Comparison of ENCODE assay signal across 11 cellular contexts in the genomic region with DNA sequence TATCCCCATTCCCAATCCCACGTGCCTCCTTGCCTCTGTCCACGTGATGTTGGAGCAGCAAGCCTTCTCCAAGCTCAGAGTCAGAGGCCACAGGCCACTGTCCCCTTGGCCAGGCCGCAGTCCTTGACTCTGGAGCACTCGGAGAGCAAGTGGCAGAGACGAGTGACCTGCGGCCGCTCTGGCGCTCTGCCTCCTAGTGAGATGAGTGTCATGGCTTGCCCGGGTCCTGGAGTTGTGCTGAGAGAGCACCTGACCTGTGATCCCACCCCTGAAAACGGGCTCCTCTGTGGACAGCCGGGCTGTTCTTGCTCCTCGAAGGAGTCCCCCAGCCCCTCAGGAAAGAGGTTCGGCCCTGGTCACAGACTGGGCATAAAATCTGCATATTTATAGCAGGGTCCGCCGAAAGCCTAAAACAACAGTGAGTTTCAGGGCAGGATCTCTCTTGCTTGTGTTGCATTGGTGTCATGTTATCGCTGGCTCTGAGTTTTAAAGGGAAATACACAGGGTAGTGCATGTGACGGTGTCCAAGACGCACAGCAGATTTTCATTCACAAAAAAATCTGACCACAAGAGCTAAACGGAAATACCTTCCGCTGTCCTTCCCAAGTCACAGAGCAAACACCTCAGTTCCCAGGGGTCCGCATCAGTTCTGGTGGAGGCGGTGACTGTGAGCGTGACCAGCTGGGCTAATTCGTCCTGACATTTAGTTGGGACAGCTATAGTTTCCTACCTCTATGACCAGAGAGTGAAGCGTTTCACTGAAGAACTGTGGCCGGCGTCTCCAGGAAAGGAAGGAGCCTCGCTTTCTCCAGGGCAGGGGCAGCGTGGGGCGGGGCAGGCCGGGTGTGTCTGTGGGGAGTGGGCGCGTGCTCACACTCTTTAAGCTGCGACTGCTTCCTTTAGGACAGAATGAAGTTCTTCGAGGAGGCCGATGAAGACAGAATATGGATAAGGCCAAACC. TPM values are rescaled to one million over a fixed set of nuclear protein-coding genes. Genes with fewer than 3 reads are reported as not detected.
A peak's percentile ranks its signal among the peaks of the same experiment; 100 is the strongest.
DNase-seq lines count a peak whose midpoint lies in the region; ATAC-seq and TF ChIP-seq lines count a peak whose summit lies in the region.
"Had no signal": no experiment of that assay in that cellular context is flagged by ENCODE, and none has a peak within 500 bp of the region (broad histone marks: within the 10 kb centered on the region; RNA-seq: fewer than 3 reads in every experiment).

No MANE protein-coding gene starts in this region.

- POLR2A ChIA-PET in activated CD4-positive, alpha-beta T cell treated with anti-CD3 and anti-CD28 coated beads for 36 hours (lab: Charles Lee), result interaction anchor here (0.8 kb wide), 1 partner anchor 10 kb away, joined by 3 read pairs; no protein-coding TSS in a partner anchor
- POLR2A ChIA-PET in IMR-90 (lab: Charles Lee; ENCODE audit: unreplicated experiment), result no interaction called here

- H3K79me1 ChIP-seq in IMR-90 (ENCODE audit: low read depth in 1 of 2, low read length in 2 of 2), result no peaks in the 10 kb centered on the region

- H2BK120ac ChIP-seq in IMR-90 (ENCODE audit: low read depth, low read length), result no peak overlapping the region

- no peak overlapping the region for H2AK9ac ChIP-seq in IMR-90 (replicated peaks; ENCODE audit: low read depth, low read length, poor library complexity)

- H3K4ac ChIP-seq in IMR-90 (ENCODE audit: low read depth, low read length), result no peak overlapping the region

- no peak for DNase-seq in activated CD4-positive, alpha-beta T cell treated with anti-CD3 and anti-CD28 coated beads for 36 hours
- DNase-seq in activated CD4-positive, alpha-beta T cell treated with anti-CD3 and anti-CD28 coated beads for 1 hour, result no peak
- DNase-seq in IMR-90 (peak; percentile 5), endothelial cell (ENCODE audit: low spot score) (no peak), progenitor cell of endocrine pancreas (ENCODE audit: low spot score, unreplicated experiment) (no peak), iPS-NIHi7 (ENCODE audit: extremely low spot score) (no peak), HuH-7 (ENCODE audit: low spot score) (no peak)
- DNase-seq: DMS 273 treated with DMSO at 0.1 percent for 48 hours, HFFc6 had no signal

- no peaks in the 10 kb centered on the region for H3K27me3 ChIP-seq in IMR-90 (ENCODE audit: control insufficient read depth, insufficient read depth, low read length)

- WGBS in IMR-90 (ENCODE audit: extremely low coverage in 2 of 2, insufficient read length in 1 of 2), 2 experiments, result 76% methylated on average over 4 of the region's 36 CpGs; no CpG with 5 or more reads in 1 of the 2 experiments

- no peak overlapping the region for H3K4me3 ChIP-seq in IMR-90 (ENCODE audit: insufficient read depth, low read depth, low read length)
- H3K4me3 ChIP-seq: smooth muscle cell had no signal

- CTCF ChIA-PET in activated CD4-positive, alpha-beta T cell treated with anti-CD3 and anti-CD28 coated beads for 36 hours (lab: Charles Lee), result interaction anchor here (1.0 to 1.1 kb wide), 2 partner anchors 10 to 78 kb away, joined by 3 to 4 read pairs; no protein-coding TSS in a partner anchor
- CTCF ChIA-PET in IMR-90 (lab: Yijun Ruan, JAX), result no interaction called here

- no peak for ATAC-seq in activated CD4-positive, alpha-beta T cell treated with anti-CD3 and anti-CD28 coated beads for 36 hours
- ATAC-seq in IMR-90 (ENCODE audit: low read depth) (no peak), GM18867 (IDR thresholded peaks at IDR 0.05; ENCODE audit: unreplicated experiment) (no peak)

- TF ChIP-seq CTCF in IMR-90 (conservative IDR thresholded peaks at IDR 0.05; ENCODE audit: low read depth, low read length) (no peak), endothelial cell (IDR thresholded peaks at IDR 0.05; ENCODE audit: unreplicated experiment) (no peak), progenitor cell of endocrine pancreas (IDR thresholded peaks at IDR 0.05; ENCODE audit: unreplicated experiment) (no peak)

- H4K91ac ChIP-seq in IMR-90 (ENCODE audit: insufficient read depth, low read depth, low read length), result no peak overlapping the region

- H3K27ac ChIP-seq in IMR-90 (ENCODE audit: insufficient read depth, low read length), result no peak overlapping the region

- H3K9me3 ChIP-seq in IMR-90 (ENCODE audit: control insufficient read depth, insufficient read depth, low read length), result no peaks in the 10 kb centered on the region

- no peak overlapping the region for H3K14ac ChIP-seq in IMR-90 (replicated peaks; ENCODE audit: low read depth, low read length)

- no peak overlapping the region for H2BK20ac ChIP-seq in IMR-90 (ENCODE audit: low read depth, low read length)

- in situ Hi-C loops in IMR-90 (cut with MboI; ENCODE audit: low sequenced_read_pairs), result no loop called here

- peak overlapping the region; percentile 66 for H3K27ac Mint-ChIP-seq in activated CD4-positive, alpha-beta T cell treated with anti-CD3 and anti-CD28 coated beads for 36 hours
- H3K27ac Mint-ChIP-seq in endothelial cell (ENCODE audit: unreplicated experiment) (no peak overlapping the region), progenitor cell of endocrine pancreas (peak overlapping the region; percentile 37)
- H3K27ac Mint-ChIP-seq: HFFc6 had no signal

- H4K8ac ChIP-seq in IMR-90 (ENCODE audit: low read depth in 2 of 2, low read length in 2 of 2), result no peak overlapping the region

- peak overlapping the region; percentile 6 for H2AFZ ChIP-seq in IMR-90 (replicated peaks; ENCODE audit: low read length, poor library complexity)

- H3K4me3 Mint-ChIP-seq in activated CD4-positive, alpha-beta T cell treated with anti-CD3 and anti-CD28 coated beads for 36 hours, result peak overlapping the region; percentile 32
- peak overlapping the region; percentile 59 for H3K4me3 Mint-ChIP-seq in endothelial cell (ENCODE audit: unreplicated experiment)
- no peak overlapping the region for H3K4me3 Mint-ChIP-seq in progenitor cell of endocrine pancreas (ENCODE audit: low read depth)
- H3K4me3 Mint-ChIP-seq: HFFc6 had no signal

- H3K18ac ChIP-seq in IMR-90 (ENCODE audit: low read depth, low read length), result no peak overlapping the region

- H2AK5ac ChIP-seq in IMR-90 (ENCODE audit: low read depth, low read length), result no peak overlapping the region

- dilution Hi-C loops in IMR-90 (cut with HindIII; ENCODE audit: low sequenced_read_pairs, unreplicated experiment), result no loop called here

- BruUV-seq in IMR-90 (replicated peaks; lab: Mats Ljungman, UMichigan), result no TSS peak

- TF ChIP-seq POLR2A in IMR-90 (IDR thresholded peaks at IDR 0.05; ENCODE audit: low read depth, low read length), result no peak

- TF ChIP-seq RAD21 in IMR-90 (IDR thresholded peaks at IDR 0.05; ENCODE audit: low read length), result no peak

- intact Hi-C loops in activated CD4-positive, alpha-beta T cell treated with anti-CD3 and anti-CD28 coated beads for 36 hours (cut with DNase I, micrococcal nuclease), result loop anchor here in 1 of 2 experiments (5.0 kb wide), 2 partner anchors 44 to 94 kb away; no protein-coding TSS in a partner anchor
- intact Hi-C loops in IMR-90 (cut with micrococcal nuclease), result no loop called here

- H3K4me1 ChIP-seq in IMR-90 (ENCODE audit: control insufficient read depth, insufficient read depth, low read length), result peaks cover 12% of the 10 kb centered on the region

- peaks cover 11% of the 10 kb centered on the region for H3K36me3 ChIP-seq in IMR-90 (ENCODE audit: control insufficient read depth, insufficient read depth, low read length)

- H3K56ac ChIP-seq in IMR-90 (ENCODE audit: extremely low read depth, insufficient read depth, low read length), result no peak overlapping the region

- peaks cover 7% of the 10 kb centered on the region for H3K36me3 Mint-ChIP-seq in activated CD4-positive, alpha-beta T cell treated with anti-CD3 and anti-CD28 coated beads for 36 hours (ENCODE audit: low read depth)
- H3K36me3 Mint-ChIP-seq in endothelial cell (ENCODE audit: low read depth, unreplicated experiment) (peaks cover 4% of the 10 kb centered on the region), progenitor cell of endocrine pancreas (ENCODE audit: insufficient read depth) (peaks cover 3% of the 10 kb centered on the region)

- no peak overlapping the region for H2BK5ac ChIP-seq in IMR-90 (ENCODE audit: low read depth, low read length, poor library complexity, severe bottlenecking)

- no peak overlapping the region for H3K4me2 ChIP-seq in IMR-90 (ENCODE audit: low read depth, low read length)
- H3K4me2 ChIP-seq: smooth muscle cell had no signal

- no peak overlapping the region for H4K5ac ChIP-seq in IMR-90 (ENCODE audit: low read depth, low read length)

- no peak overlapping the region for H3K9ac ChIP-seq in IMR-90 (ENCODE audit: low read depth, low read length)

- H3K23ac ChIP-seq in IMR-90 (ENCODE audit: low read depth, low read length), result no peak overlapping the region

- no peaks in the 10 kb centered on the region for H3K9me3 Mint-ChIP-seq in activated CD4-positive, alpha-beta T cell treated with anti-CD3 and anti-CD28 coated beads for 36 hours (ENCODE audit: low read depth)
- H3K9me3 Mint-ChIP-seq in endothelial cell (ENCODE audit: unreplicated experiment) (no peaks in the 10 kb centered on the region), progenitor cell of endocrine pancreas (ENCODE audit: low read depth) (no peaks in the 10 kb centered on the region)
- H3K9me3 Mint-ChIP-seq: HFFc6 had no signal

- H3K9me1 ChIP-seq in IMR-90 (ENCODE audit: insufficient read depth, low read length), result no peaks in the 10 kb centered on the region

- H4K20me1 ChIP-seq in IMR-90 (ENCODE audit: insufficient read depth, low read length), result no peaks in the 10 kb centered on the region

- H2BK15ac ChIP-seq in IMR-90 (ENCODE audit: low read depth, low read length), result no peak overlapping the region

- H3K4me1 Mint-ChIP-seq in activated CD4-positive, alpha-beta T cell treated with anti-CD3 and anti-CD28 coated beads for 36 hours, result peaks cover 45% of the 10 kb centered on the region
- H3K4me1 Mint-ChIP-seq in endothelial cell (ENCODE audit: unreplicated experiment), result peaks cover 13% of the 10 kb centered on the region
- H3K4me1 Mint-ChIP-seq in progenitor cell of endocrine pancreas (ENCODE audit: low read depth), result peaks cover 28% of the 10 kb centered on the region

- H3K27me3 Mint-ChIP-seq in activated CD4-positive, alpha-beta T cell treated with anti-CD3 and anti-CD28 coated beads for 36 hours, result no peaks in the 10 kb centered on the region
- H3K27me3 Mint-ChIP-seq in endothelial cell (ENCODE audit: unreplicated experiment), result no peaks in the 10 kb centered on the region
- H3K27me3 Mint-ChIP-seq in progenitor cell of endocrine pancreas, result no peaks in the 10 kb centered on the region

RNA-seq across cellular contexts. Expression of a gene that starts 10.3 kb away (rescaled TPM):
- 100 to 1,000 TPM; 239 to 259 TPM for total RNA-seq in activated CD4-positive, alpha-beta T cell treated with anti-CD3 and anti-CD28 coated beads for 36 hours
- total RNA-seq in IMR-90 (2012; rRNA removed) (12.4 and 15.3 TPM in 2 replicates), endothelial cell (ENCODE audit: unreplicated experiment) (400 TPM), progenitor cell of endocrine pancreas (303 and 308 TPM in 2 replicates)
- polyA plus RNA-seq in IMR-90 (2012; rRNA removed), result 56.0 and 68.5 TPM in 2 replicates
- 22.8 and 57.7 TPM in 2 replicates for polyA plus RNA-seq in IMR-90 (2012; cell fraction: cytosol; rRNA removed)
- polyA plus RNA-seq in IMR-90 (2012; cell fraction: nucleus; rRNA removed; ENCODE audit: low replicate concordance), result 126 and 440 TPM in 2 replicates

RNA-seq across cellular contexts. Expression of a gene that starts 42.7 kb away (rescaled TPM):
- 100 to 1,000 TPM; 119 to 124 TPM for total RNA-seq in activated CD4-positive, alpha-beta T cell treated with anti-CD3 and anti-CD28 coated beads for 36 hours
- total RNA-seq in IMR-90 (2012; rRNA removed) (26.9 and 29.0 TPM in 2 replicates), endothelial cell (ENCODE audit: unreplicated experiment) (74.1 TPM), progenitor cell of endocrine pancreas (85.2 and 93.8 TPM in 2 replicates)
- 76.9 and 95.3 TPM in 2 replicates for polyA plus RNA-seq in IMR-90 (2012; rRNA removed)
- 60.1 and 65.0 TPM in 2 replicates for polyA plus RNA-seq in IMR-90 (2012; cell fraction: cytosol; rRNA removed)
- 435 and 1,044 TPM in 2 replicates for polyA plus RNA-seq in IMR-90 (2012; cell fraction: nucleus; rRNA removed; ENCODE audit: low replicate concordance)

RNA-seq across cellular contexts. Expression of a gene that starts 56.6 kb away (rescaled TPM):
- total RNA-seq in activated CD4-positive, alpha-beta T cell treated with anti-CD3 and anti-CD28 coated beads for 36 hours, result 10 to 100 TPM; 69.0 to 73.5 TPM
- total RNA-seq in IMR-90 (2012; rRNA removed), result 177 and 181 TPM in 2 replicates
- polyA plus RNA-seq in IMR-90 (2012; rRNA removed), result 157 and 168 TPM in 2 replicates
- polyA plus RNA-seq in IMR-90 (2012; cell fraction: cytosol; rRNA removed), result 93.5 and 156 TPM in 2 replicates
- polyA plus RNA-seq in IMR-90 (2012; cell fraction: nucleus; rRNA removed; ENCODE audit: low replicate concordance), result 234 and 517 TPM in 2 replicates
- total RNA-seq in endothelial cell (ENCODE audit: unreplicated experiment), result 80.0 TPM
- 134 and 137 TPM in 2 replicates for total RNA-seq in progenitor cell of endocrine pancreas

RNA-seq across cellular contexts. Expression of a gene that starts 56.7 kb away (rescaled TPM):
- 10 to 100 TPM; 16.9 to 17.5 TPM for total RNA-seq in activated CD4-positive, alpha-beta T cell treated with anti-CD3 and anti-CD28 coated beads for 36 hours
- total RNA-seq in IMR-90 (2012; rRNA removed) (6.8 and 8.6 TPM in 2 replicates), endothelial cell (ENCODE audit: unreplicated experiment) (19.7 TPM), progenitor cell of endocrine pancreas (60.1 and 65.5 TPM in 2 replicates)
- 47.3 and 51.1 TPM in 2 replicates for polyA plus RNA-seq in IMR-90 (2012; rRNA removed)
- 27.2 and 51.3 TPM in 2 replicates for polyA plus RNA-seq in IMR-90 (2012; cell fraction: cytosol; rRNA removed)
- polyA plus RNA-seq in IMR-90 (2012; cell fraction: nucleus; rRNA removed; ENCODE audit: low replicate concordance), result 271 and 643 TPM in 2 replicates

Comparison
In these comparisons a context has a peak if more than half of its experiments do, and no peak if none do; other contexts are left out.
1. RNA of a gene that starts 10.3 kb away (total RNA-seq): 400 TPM in endothelial cell (single experiment), 303 to 308 TPM in progenitor cell of endocrine pancreas and 239 to 259 TPM in activated CD4-positive, alpha-beta T cell treated with anti-CD3 and anti-CD28 coated beads for 36 hours; 12.4 to 15.3 TPM in IMR-90; every median in the first group is over 10 times any median in the second.